Comparison of ENCODE assay signal across 27 cellular contexts in genomic region chrX:125475482-125475881, GRCh38.
DNase-seq lines count a peak whose midpoint lies in the region; ATAC-seq, FAIRE-seq and TF ChIP-seq lines count a peak whose summit lies in the region.
"Had no signal": no experiment of that assay in that cellular context is flagged by ENCODE, and none has a peak within 500 bp of the region (broad histone marks: within the 10 kb centered on the region; RNA-seq: fewer than 3 reads in every experiment).

No MANE protein-coding gene starts in this region.

- no peak for TF ChIP-seq CTCF in A549 (IDR thresholded peaks at IDR 0.05)
- no peak for TF ChIP-seq CTCF in pancreas (IDR thresholded peaks at IDR 0.05)
- no peak for TF ChIP-seq CTCF in mammary epithelial cell (conservative IDR thresholded peaks at IDR 0.05 in 1 of 2, IDR thresholded peaks at IDR 0.05 in 1 of 2; ENCODE audit: extremely low read depth in 1 of 2, insufficient read depth in 1 of 2, low read depth in 1 of 2, low read length in 2 of 2)

- H3K9me3 ChIP-seq in A549 (no peaks in the 10 kb centered on the region), pancreas (no peaks in the 10 kb centered on the region), mammary epithelial cell (replicated peaks; ENCODE audit: insufficient read depth, low read length) (peaks cover 2% of the 10 kb centered on the region)
- H3K9me3 ChIP-seq: BE2C, BLaER1 had no signal

- FAIRE-seq in A549 (lab: Jason Lieb, UNC), result no peak
- FAIRE-seq in RCC 7860 (lab: Jason Lieb, UNC), result peak; percentile 17
- peak; percentile 82 for FAIRE-seq in colon (lab: Jason Lieb, UNC)
- FAIRE-seq in pancreas (lab: Jason Lieb, UNC), result peak; percentile 94
- FAIRE-seq: GM12878, GM12892, GM18507, GM19239 had no signal

- H3K4me3 ChIP-seq in A549 (no peak overlapping the region), pancreas (no peak overlapping the region), mammary epithelial cell (replicated peaks in 1 of 3; ENCODE audit: insufficient read depth in 1 of 3, low read depth in 2 of 3, low read length in 3 of 3) (no peak overlapping the region)
- H3K4me3 ChIP-seq: BLaER1, GM12878 had no signal

- ATAC-seq in A549 (no peak), pancreas (no peak), GM21619 (IDR thresholded peaks at IDR 0.05; ENCODE audit: unreplicated experiment) (no peak), GM19351 (IDR thresholded peaks at IDR 0.05; ENCODE audit: unreplicated experiment) (no peak)
- ATAC-seq: GM12878 had no signal

- H3K27ac ChIP-seq in A549 (no peak overlapping the region), pancreas (no peak overlapping the region), mammary epithelial cell (ENCODE audit: insufficient read depth, low read depth, low read length) (no peak overlapping the region)
- H3K27ac ChIP-seq: 22Rv1, BLaER1 had no signal

- no peak overlapping the region for H2AFZ ChIP-seq in mammary epithelial cell (ENCODE audit: low read depth, low read length)

- DNase-seq in A549 (ENCODE audit: low read depth in 1 of 2, low spot score in 1 of 2) (no peak), RCC 7860 (ENCODE audit: low spot score) (no peak), pancreas (no peak), mammary epithelial cell (no peak)
- DNase-seq: ACHN; BE2C; C1 segment of cervical spinal cord; CD4-positive, alpha-beta memory T cell; CD4-positive, CD25-positive, alpha-beta regulatory T cell; CD8-positive, alpha-beta memory T cell; COR-L47; DMS 273 treated with DMSO at 0.1 percent for 48 hours; DMS153; DMS53; DMS79; DND-41; EL; GDM1 had no signal

- CTCF ChIA-PET in A549 (lab: Yijun Ruan, JAX), result no interaction called here
- CTCF ChIA-PET in mammary epithelial cell (lab: Charles Lee; ENCODE audit: low non-redundant PET), result no interaction called here

- BruUV-seq in mammary epithelial cell (replicated peaks; lab: Mats Ljungman, UMichigan), result no TSS peak

- in situ Hi-C loops in mammary epithelial cell (cut with MboI; ENCODE audit: low sequenced_read_pairs in 2 of 2), result no loop called here

- H3K79me2 ChIP-seq in mammary epithelial cell (ENCODE audit: insufficient read depth, low read length), result no peaks in the 10 kb centered on the region

- H3K4me2 ChIP-seq in A549 (no peak overlapping the region), mammary epithelial cell (ENCODE audit: insufficient read depth, low read depth, low read length) (no peak overlapping the region)
- H3K4me2 ChIP-seq: BLaER1 had no signal

- H3K36me3 ChIP-seq in pancreas (no peaks in the 10 kb centered on the region), mammary epithelial cell (ENCODE audit: insufficient read depth, low read length) (no peaks in the 10 kb centered on the region)
- H3K36me3 ChIP-seq: BE2C, BLaER1 had no signal

- no peaks in the 10 kb centered on the region for H3K27me3 ChIP-seq in pancreas
- no peaks in the 10 kb centered on the region for H3K27me3 ChIP-seq in mammary epithelial cell (ENCODE audit: insufficient read depth, low read length)
- H3K27me3 ChIP-seq: BE2C had no signal

- no peak for TF ChIP-seq RAD21 in A549 (conservative IDR thresholded peaks at IDR 0.05 in 1 of 2, IDR thresholded peaks at IDR 0.05 in 1 of 2)

- TF ChIP-seq EP300 in A549 (IDR thresholded peaks at IDR 0.05), result no peak

- H4K20me1 ChIP-seq in mammary epithelial cell (ENCODE audit: insufficient read depth, low read length), result no peaks in the 10 kb centered on the region
- H4K20me1 ChIP-seq: BLaER1 had no signal

- dilution Hi-C loops in mammary epithelial cell (cut with HindIII; ENCODE audit: low sequenced_read_pairs), result no loop called here

- no peak overlapping the region for H3K9ac ChIP-seq in mammary epithelial cell (ENCODE audit: insufficient read depth, low read length)
- H3K9ac ChIP-seq: BLaER1 had no signal

- intact Hi-C loops in pancreas (cut with DNase I), result no loop called here
- intact Hi-C loops in mammary epithelial cell (cut with micrococcal nuclease), result no loop called here

- H3K4me1 ChIP-seq in A549, result no peaks in the 10 kb centered on the region
- H3K4me1 ChIP-seq in pancreas, result no peaks in the 10 kb centered on the region
- no peaks in the 10 kb centered on the region for H3K4me1 ChIP-seq in mammary epithelial cell (ENCODE audit: insufficient read depth, low read length)
- H3K4me1 ChIP-seq: BE2C, BLaER1 had no signal

- POLR2A ChIA-PET in A549 (lab: Yijun Ruan, JAX), result no interaction called here

- TF ChIP-seq POLR2A in A549 (IDR thresholded peaks at IDR 0.05; ENCODE audit: low read length), result no peak

TF ChIP-seq in A549, 52 proteins besides CTCF, POLR2A, EP300 and RAD21:
- TF ChIP-seq ELK1 (IDR thresholded peaks at IDR 0.05; ENCODE audit: low read depth, low read length) (no peak), MAX (IDR thresholded peaks at IDR 0.05) (no peak), RFX5 (IDR thresholded peaks at IDR 0.05) (no peak), RARB (CRISPR knock-in tag; IDR thresholded peaks at IDR 0.05) (no peak), ZNF302 (CRISPR knock-in tag; IDR thresholded peaks at IDR 0.05) (no peak), HOXB5 (CRISPR knock-in tag; IDR thresholded peaks at IDR 0.05) (no peak), EHF (CRISPR knock-in tag; IDR thresholded peaks at IDR 0.05) (no peak), MAFK (IDR thresholded peaks at IDR 0.05; ENCODE audit: partially characterized antibody) (peak; percentile 23), KDM1A (IDR thresholded peaks at IDR 0.05; ENCODE audit: low read depth) (no peak)
TF ChIP-seq in A549: peak in this region for 1.
